In the genomic region with DNA sequence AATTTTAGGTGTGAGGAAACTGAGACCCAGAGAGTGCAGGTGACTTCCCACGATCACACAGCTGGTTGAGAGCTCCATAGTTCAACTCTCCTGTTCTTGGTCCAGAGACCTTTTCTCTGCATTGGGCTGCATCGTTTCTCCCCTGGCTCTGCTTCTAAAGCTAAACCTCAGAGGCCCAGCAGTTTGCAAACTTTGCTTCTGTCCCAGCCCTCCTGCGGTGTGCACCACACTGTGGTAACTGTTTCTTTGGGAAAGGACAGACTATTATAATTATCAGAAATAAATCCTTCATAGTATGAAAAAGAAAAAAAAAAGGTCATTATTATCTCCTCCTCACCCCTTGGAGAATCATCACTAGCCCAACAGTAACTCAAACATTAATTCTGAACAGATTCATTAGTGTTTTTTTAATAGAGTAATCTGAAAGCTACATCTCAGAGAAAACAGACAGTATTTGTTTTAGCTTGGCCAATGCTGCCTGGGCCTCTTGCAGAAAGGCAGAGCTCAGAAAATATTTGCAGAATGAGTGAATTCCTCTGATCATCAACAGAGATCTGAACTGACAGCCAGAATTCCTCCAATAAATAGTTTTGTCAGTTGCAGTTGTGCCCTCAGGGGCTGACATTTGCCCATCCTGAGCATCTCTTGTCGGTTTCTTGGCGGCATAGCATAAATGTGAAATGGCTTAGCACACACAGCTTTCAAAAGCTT, we compare ENCODE assay signal across 24 cellular contexts. TPM values are rescaled to one million over a fixed set of nuclear protein-coding genes. Genes with fewer than 3 reads are reported as not detected.
DNase-seq lines count a peak whose midpoint lies in the region; ATAC-seq, FAIRE-seq and TF ChIP-seq lines count a peak whose summit lies in the region.
"Had no signal": no experiment of that assay in that cellular context is flagged by ENCODE, and none has a peak within 500 bp of the region (broad histone marks: within the 10 kb centered on the region; RNA-seq: fewer than 3 reads in every experiment).

No MANE protein-coding gene starts in this region.

- no peaks in the 10 kb centered on the region for H4K20me1 ChIP-seq in GM23248 (ENCODE audit: insufficient read depth)
- H4K20me1 ChIP-seq in smooth muscle cell (ENCODE audit: low read depth): no peaks in the 10 kb centered on the region
- H4K20me1 ChIP-seq: BLaER1 treated with 17β-estradiol and CSF1 and Interleukin-3, amounts not matched to agents 10 nM and 100 nM had no signal

- ATAC-seq in GM18517 (IDR thresholded peaks at IDR 0.05; ENCODE audit: unreplicated experiment): no peak

- TF ChIP-seq CTCF in smooth muscle cell (IDR thresholded peaks at IDR 0.05; ENCODE audit: borderline replicate concordance, insufficient read depth, poor library complexity, severe bottlenecking): no peak
- no peak for TF ChIP-seq CTCF in D721Med (IDR thresholded peaks at IDR 0.05; ENCODE audit: insufficient read depth, missing control alignments)

- no peak overlapping the region for H3K4me2 ChIP-seq in GM23248 (ENCODE audit: unreplicated experiment)
- H3K4me2 ChIP-seq in smooth muscle cell: peak overlapping the region; percentile 21
- H3K4me2 ChIP-seq: BLaER1 treated with 17β-estradiol and CSF1 and Interleukin-3, amounts not matched to agents 10 nM and 100 nM had no signal

- H3K4me3 ChIP-seq in GM23248 (no peak overlapping the region), smooth muscle cell (no peak overlapping the region)
- H3K4me3 ChIP-seq: BLaER1 treated with 17β-estradiol and CSF1 and Interleukin-3, amounts not matched to agents 10 nM and 100 nM; left ventricle myocardium inferior; thoracic aorta had no signal

- H3K27me3 ChIP-seq in GM23248 (replicated peaks; ENCODE audit: insufficient read depth): no peaks in the 10 kb centered on the region; the same call in none of the 2 replicates
- no peaks in the 10 kb centered on the region for H3K27me3 ChIP-seq in smooth muscle cell (ENCODE audit: low read depth)

- H3F3A ChIP-seq in GM23248 (ENCODE audit: insufficient read depth): no peaks in the 10 kb centered on the region
- H3F3A ChIP-seq in smooth muscle cell (ENCODE audit: low read depth): peaks cover 8% of the 10 kb centered on the region

- H3K9ac ChIP-seq in GM23248 (no peak overlapping the region), smooth muscle cell (ENCODE audit: low read depth) (no peak overlapping the region)
- H3K9ac ChIP-seq: BLaER1 treated with 17β-estradiol and CSF1 and Interleukin-3, amounts not matched to agents 10 nM and 100 nM had no signal

- H2AFZ ChIP-seq in GM23248 (no peak overlapping the region), smooth muscle cell (ENCODE audit: low read depth) (peak overlapping the region; percentile 30)

- H3K4me1 ChIP-seq in GM23248 (ENCODE audit: insufficient read depth) (peaks cover 7% of the 10 kb centered on the region), smooth muscle cell (ENCODE audit: low read depth) (peaks cover 10% of the 10 kb centered on the region)
- H3K4me1 ChIP-seq: left ventricle myocardium inferior had no signal

- 15 to 17% methylated on average over 5 of the region's 5 CpGs for WGBS in GM23248 (ENCODE audit: low coverage in 1 of 2, low lambda C conversion rate in 2 of 2, missing lambda C conversion rate in 2 of 2), 2 experiments
- WGBS in smooth muscle cell (ENCODE audit: low lambda C conversion rate): 46% methylated on average over 5 of the region's 5 CpGs

- in situ Hi-C loops in GM23248 (cut with MboI): loop anchor here (25.0 kb wide), 1 partner anchor 360 kb away; a partner anchor contains a TSS

- H3K9me2 ChIP-seq in GM23248 (ENCODE audit: insufficient read depth): no peaks in the 10 kb centered on the region

- H3K36me3 ChIP-seq in GM23248 (ENCODE audit: low read depth) (no peaks in the 10 kb centered on the region), smooth muscle cell (ENCODE audit: low read depth) (no peaks in the 10 kb centered on the region)
- H3K36me3 ChIP-seq: BLaER1 treated with 17β-estradiol and CSF1 and Interleukin-3, amounts not matched to agents 10 nM and 100 nM; left ventricle myocardium inferior; thoracic aorta had no signal

- no peak for FAIRE-seq in D721Med (lab: Jason Lieb, UNC)
- FAIRE-seq: colon, endothelial cell of umbilical vein, frontal cortex, small intestine had no signal

- no peaks in the 10 kb centered on the region for H3K9me3 ChIP-seq in GM23248 (ENCODE audit: low read depth)
- H3K9me3 ChIP-seq in smooth muscle cell (replicated peaks; ENCODE audit: low read depth): no peaks in the 10 kb centered on the region
- H3K9me3 ChIP-seq: BLaER1 treated with 17β-estradiol and CSF1 and Interleukin-3, amounts not matched to agents 10 nM and 100 nM; left ventricle myocardium inferior; thoracic aorta had no signal

- no peak overlapping the region for H3K27ac ChIP-seq in GM23248
- H3K27ac ChIP-seq in smooth muscle cell (ENCODE audit: low read depth): no peak overlapping the region
- H3K27ac ChIP-seq: BLaER1 treated with 17β-estradiol and CSF1 and Interleukin-3, amounts not matched to agents 10 nM and 100 nM; left ventricle myocardium inferior; thoracic aorta had no signal

- H3K79me2 ChIP-seq in GM23248 (ENCODE audit: insufficient read depth): no peaks in the 10 kb centered on the region
- H3K79me2 ChIP-seq in smooth muscle cell (ENCODE audit: low read depth): no peaks in the 10 kb centered on the region

- DNase-seq in GM23248 (peak; percentile 13), RPMI7951 (ENCODE audit: low read depth) (peak; percentile 73), islet precursor cell (peak; percentile 93), smooth muscle cell (lab: John Stamatoyannopoulos, UW; ENCODE audit: unreplicated experiment) (no peak), NOMO-1 (lab: John Stamatoyannopoulos, UW; ENCODE audit: unreplicated experiment in 2 of 2) (no peak), D721Med (ENCODE audit: insufficient read length, low spot score) (no peak)
- DNase-seq: activated CD4-positive, alpha-beta T cell treated with anti-CD3 and anti-CD28 coated beads, Interleukin-2, amount 10 ng/mL, durations not matched to agents 7 days and 5 days; activated naive CD4-positive, alpha-beta T cell; aorta; DMS79; H7; left ventricle myocardium inferior; NCI-H1694 treated with DMSO at 0.1 percent for 48 hours; posterior cingulate gyrus; small intestine had no signal

RNA-seq across cellular contexts. Expression of a gene that starts 52.9 kb away (rescaled TPM):
- not detected in 2 replicates for total RNA-seq in GM23248 (2014; rRNA removed; shearing (Covaris generic))
- polyA plus RNA-seq in GM23248 (2016; fragmentation: Nextera tagmentation; extraction: Ambion mirVana): not detected in 2 replicates
- not detected in 2 replicates for total RNA-seq in RPMI7951 (2014; rRNA removed; shearing (Covaris generic))
- total RNA-seq in smooth muscle cell: not detected in 2 replicates
- polyA plus RNA-seq in smooth muscle cell: not detected in 2 replicates
- total RNA-seq: aorta, endothelial cell of umbilical vein, frontal cortex, H7, HT1080, left ventricle myocardium inferior, MCF 10A, NCI-H460, thoracic aorta had no signal
- polyA plus RNA-seq: aorta, endothelial cell of umbilical vein had no signal

Comparison
In these comparisons a context has a peak if more than half of its experiments do, and no peak if none do; other contexts are left out.
1. DNase-seq: peak in GM23248 (single experiment), RPMI7951 (single experiment) and islet precursor cell (single experiment); none in smooth muscle cell (single experiment), NOMO-1 (0 of 2) and D721Med (single experiment).